1 cellular context compared by ENCODE assay signal in the genomic region with DNA sequence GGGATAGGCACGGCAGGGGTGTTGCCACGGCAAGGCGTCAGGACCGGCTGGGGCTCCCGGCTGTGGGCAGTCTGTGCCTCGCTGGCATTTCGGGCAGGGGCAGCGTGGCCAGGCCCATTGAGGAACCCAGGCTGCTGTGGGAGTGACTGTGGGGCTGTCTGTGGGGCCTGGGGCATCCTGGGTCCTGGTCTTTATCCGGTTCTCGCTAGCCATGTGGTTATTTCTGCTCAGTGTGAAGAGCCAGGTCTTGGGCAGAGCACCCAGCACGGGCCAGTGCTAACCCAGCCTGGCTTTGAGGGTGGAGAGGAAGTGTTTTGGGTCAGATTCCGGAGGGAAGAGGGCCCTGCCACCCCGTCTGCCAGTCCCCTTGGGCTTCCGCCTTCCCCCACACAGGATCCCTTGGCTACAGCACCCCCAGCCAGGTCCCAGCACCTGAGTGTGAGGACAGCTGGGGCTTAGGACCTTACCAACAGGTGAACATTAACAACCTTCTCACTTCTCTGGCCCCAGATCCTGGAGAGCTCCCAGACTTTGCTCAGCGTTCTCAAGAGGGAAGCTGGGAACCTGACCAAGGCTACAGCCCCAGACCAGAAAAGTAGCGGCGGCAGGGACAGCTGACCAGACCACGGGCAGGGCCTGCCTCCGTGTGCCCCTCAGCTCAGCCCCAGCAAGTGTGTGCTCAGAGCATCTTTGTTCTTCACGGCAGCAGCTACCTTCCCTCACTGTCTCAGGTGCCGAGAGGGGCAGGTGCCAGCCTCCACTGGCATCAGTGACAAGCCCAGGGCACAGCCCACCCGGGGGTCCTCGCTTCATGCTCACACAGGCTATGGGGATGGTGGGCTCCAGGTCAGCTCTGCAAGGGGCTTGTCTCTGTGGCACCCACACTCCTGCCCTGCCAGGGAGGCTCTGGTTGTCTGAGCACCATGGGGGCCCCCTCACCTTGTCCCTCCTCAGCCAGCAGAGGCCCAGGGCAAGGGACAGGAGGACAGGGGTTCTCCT.
TF ChIP-seq lines count a peak whose summit lies in the region.

No MANE protein-coding gene starts in this region.

TF ChIP-seq in HepG2, 621 proteins besides CTCF, POLR2A, EP300 and RAD21:
- TF ChIP-seq ZMAT3 (CRISPR knock-in tag; conservative IDR thresholded peaks at IDR 0.05) (no peak), KDM2A (CRISPR knock-in tag; IDR thresholded peaks at IDR 0.05; ENCODE audit: borderline replicate concordance, low read depth) (peak; percentile 6; the same call in 1 of the 2 replicates), RBM22 (optimal IDR thresholded peaks at IDR 0.05; ENCODE audit: low read length) (peak; percentile 39), ZNF570 (CRISPR knock-in tag; IDR thresholded peaks at IDR 0.05; ENCODE audit: borderline replicate concordance) (no peak), AGO1 (IDR thresholded peaks at IDR 0.05; ENCODE audit: low read depth, low read length, poor library complexity, severe bottlenecking) (peak; percentile 36), ZKSCAN1 (IDR thresholded peaks at IDR 0.05; ENCODE audit: low read length) (no peak), ZNF446 (CRISPR knock-in tag; IDR thresholded peaks at IDR 0.05) (0 out of 2 replicates have a peak, but pooled peaks have one; percentile 44), HNRNPL (IDR thresholded peaks at IDR 0.05; ENCODE audit: low read depth, low read length) (peak; percentile 79; the same call in 1 of the 2 replicates), ZNF205 (CRISPR knock-in tag; IDR thresholded peaks at IDR 0.05) (no peak), STAG1 (CRISPR knock-in tag; IDR thresholded peaks at IDR 0.05) (no peak), NFYC (CRISPR knock-in tag; IDR thresholded peaks at IDR 0.05) (no peak), GFI1 (CRISPR knock-in tag; IDR thresholded peaks at IDR 0.05; ENCODE audit: borderline replicate concordance) (no peak), RBFOX2 (IDR thresholded peaks at IDR 0.05; ENCODE audit: low read depth, low read length) (peak; percentile 25; the same call in 1 of the 2 replicates), POLR2AphosphoS5 (IDR thresholded peaks at IDR 0.05; ENCODE audit: low read depth, low read length) (peak; percentile 31; the same call in 1 of the 2 replicates), ZFP41 (CRISPR knock-in tag; IDR thresholded peaks at IDR 0.05; ENCODE audit: borderline replicate concordance) (no peak), CBX5 (CRISPR knock-in tag; IDR thresholded peaks at IDR 0.05; ENCODE audit: borderline replicate concordance) (0 out of 2 replicates have a peak, but pooled peaks have one; percentile 13), ZNF296 (CRISPR knock-in tag; conservative IDR thresholded peaks at IDR 0.05) (0 out of 2 replicates have a peak, but pooled peaks have one; percentile 30), PITX1 (CRISPR knock-in tag; IDR thresholded peaks at IDR 0.05) (peak; percentile 49; the same call in 1 of the 2 replicates), POLR2G (IDR thresholded peaks at IDR 0.05; ENCODE audit: low read depth, low read length) (peak; percentile 5; the same call in 1 of the 2 replicates), ZNF350 (CRISPR knock-in tag; IDR thresholded peaks at IDR 0.05; ENCODE audit: borderline replicate concordance, low read depth) (0 out of 2 replicates have a peak, but pooled peaks have one; percentile 40)
- TF ChIP-seq, protein P1, sequence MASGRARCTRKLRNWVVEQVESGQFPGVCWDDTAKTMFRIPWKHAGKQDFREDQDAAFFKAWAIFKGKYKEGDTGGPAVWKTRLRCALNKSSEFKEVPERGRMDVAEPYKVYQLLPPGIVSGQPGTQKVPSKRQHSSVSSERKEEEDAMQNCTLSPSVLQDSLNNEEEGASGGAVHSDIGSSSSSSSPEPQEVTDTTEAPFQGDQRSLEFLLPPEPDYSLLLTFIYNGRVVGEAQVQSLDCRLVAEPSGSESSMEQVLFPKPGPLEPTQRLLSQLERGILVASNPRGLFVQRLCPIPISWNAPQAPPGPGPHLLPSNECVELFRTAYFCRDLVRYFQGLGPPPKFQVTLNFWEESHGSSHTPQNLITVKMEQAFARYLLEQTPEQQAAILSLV (CRISPR knock-in tag; IDR thresholded peaks at IDR 0.05; ENCODE audit: borderline replicate concordance), result no peak
- TF ChIP-seq, protein P2, sequence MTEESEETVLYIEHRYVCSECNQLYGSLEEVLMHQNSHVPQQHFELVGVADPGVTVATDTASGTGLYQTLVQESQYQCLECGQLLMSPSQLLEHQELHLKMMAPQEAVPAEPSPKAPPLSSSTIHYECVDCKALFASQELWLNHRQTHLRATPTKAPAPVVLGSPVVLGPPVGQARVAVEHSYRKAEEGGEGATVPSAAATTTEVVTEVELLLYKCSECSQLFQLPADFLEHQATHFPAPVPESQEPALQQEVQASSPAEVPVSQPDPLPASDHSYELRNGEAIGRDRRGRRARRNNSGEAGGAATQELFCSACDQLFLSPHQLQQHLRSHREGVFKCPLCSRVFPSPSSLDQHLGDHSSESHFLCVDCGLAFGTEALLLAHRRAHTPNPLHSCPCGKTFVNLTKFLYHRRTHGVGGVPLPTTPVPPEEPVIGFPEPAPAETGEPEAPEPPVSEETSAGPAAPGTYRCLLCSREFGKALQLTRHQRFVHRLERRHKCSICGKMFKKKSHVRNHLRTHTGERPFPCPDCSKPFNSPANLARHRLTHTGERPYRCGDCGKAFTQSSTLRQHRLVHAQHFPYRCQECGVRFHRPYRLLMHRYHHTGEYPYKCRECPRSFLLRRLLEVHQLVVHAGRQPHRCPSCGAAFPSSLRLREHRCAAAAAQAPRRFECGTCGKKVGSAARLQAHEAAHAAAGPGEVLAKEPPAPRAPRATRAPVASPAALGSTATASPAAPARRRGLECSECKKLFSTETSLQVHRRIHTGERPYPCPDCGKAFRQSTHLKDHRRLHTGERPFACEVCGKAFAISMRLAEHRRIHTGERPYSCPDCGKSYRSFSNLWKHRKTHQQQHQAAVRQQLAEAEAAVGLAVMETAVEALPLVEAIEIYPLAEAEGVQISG (CRISPR knock-in tag; IDR thresholded peaks at IDR 0.05), result peak; percentile 24; the same call in 1 of the 2 replicates
- TF ChIP-seq, protein P3, sequence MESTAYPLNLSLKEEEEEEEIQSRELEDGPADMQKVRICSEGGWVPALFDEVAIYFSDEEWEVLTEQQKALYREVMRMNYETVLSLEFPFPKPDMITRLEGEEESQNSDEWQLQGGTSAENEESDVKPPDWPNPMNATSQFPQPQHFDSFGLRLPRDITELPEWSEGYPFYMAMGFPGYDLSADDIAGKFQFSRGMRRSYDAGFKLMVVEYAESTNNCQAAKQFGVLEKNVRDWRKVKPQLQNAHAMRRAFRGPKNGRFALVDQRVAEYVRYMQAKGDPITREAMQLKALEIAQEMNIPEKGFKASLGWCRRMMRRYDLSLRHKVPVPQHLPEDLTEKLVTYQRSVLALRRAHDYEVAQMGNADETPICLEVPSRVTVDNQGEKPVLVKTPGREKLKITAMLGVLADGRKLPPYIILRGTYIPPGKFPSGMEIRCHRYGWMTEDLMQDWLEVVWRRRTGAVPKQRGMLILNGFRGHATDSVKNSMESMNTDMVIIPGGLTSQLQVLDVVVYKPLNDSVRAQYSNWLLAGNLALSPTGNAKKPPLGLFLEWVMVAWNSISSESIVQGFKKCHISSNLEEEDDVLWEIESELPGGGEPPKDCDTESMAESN (CRISPR knock-in tag; conservative IDR thresholded peaks at IDR 0.05), result no peak
- TF ChIP-seq, protein P4, sequence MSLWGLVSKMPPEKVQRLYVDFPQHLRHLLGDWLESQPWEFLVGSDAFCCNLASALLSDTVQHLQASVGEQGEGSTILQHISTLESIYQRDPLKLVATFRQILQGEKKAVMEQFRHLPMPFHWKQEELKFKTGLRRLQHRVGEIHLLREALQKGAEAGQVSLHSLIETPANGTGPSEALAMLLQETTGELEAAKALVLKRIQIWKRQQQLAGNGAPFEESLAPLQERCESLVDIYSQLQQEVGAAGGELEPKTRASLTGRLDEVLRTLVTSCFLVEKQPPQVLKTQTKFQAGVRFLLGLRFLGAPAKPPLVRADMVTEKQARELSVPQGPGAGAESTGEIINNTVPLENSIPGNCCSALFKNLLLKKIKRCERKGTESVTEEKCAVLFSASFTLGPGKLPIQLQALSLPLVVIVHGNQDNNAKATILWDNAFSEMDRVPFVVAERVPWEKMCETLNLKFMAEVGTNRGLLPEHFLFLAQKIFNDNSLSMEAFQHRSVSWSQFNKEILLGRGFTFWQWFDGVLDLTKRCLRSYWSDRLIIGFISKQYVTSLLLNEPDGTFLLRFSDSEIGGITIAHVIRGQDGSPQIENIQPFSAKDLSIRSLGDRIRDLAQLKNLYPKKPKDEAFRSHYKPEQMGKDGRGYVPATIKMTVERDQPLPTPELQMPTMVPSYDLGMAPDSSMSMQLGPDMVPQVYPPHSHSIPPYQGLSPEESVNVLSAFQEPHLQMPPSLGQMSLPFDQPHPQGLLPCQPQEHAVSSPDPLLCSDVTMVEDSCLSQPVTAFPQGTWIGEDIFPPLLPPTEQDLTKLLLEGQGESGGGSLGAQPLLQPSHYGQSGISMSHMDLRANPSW (CRISPR knock-in tag; IDR thresholded peaks at IDR 0.05; ENCODE audit: borderline replicate concordance), result 0 out of 2 replicates have a peak, but pooled peaks have one; percentile 3
